Comparison of ENCODE assay signal across 9 cellular contexts in the genomic region with DNA sequence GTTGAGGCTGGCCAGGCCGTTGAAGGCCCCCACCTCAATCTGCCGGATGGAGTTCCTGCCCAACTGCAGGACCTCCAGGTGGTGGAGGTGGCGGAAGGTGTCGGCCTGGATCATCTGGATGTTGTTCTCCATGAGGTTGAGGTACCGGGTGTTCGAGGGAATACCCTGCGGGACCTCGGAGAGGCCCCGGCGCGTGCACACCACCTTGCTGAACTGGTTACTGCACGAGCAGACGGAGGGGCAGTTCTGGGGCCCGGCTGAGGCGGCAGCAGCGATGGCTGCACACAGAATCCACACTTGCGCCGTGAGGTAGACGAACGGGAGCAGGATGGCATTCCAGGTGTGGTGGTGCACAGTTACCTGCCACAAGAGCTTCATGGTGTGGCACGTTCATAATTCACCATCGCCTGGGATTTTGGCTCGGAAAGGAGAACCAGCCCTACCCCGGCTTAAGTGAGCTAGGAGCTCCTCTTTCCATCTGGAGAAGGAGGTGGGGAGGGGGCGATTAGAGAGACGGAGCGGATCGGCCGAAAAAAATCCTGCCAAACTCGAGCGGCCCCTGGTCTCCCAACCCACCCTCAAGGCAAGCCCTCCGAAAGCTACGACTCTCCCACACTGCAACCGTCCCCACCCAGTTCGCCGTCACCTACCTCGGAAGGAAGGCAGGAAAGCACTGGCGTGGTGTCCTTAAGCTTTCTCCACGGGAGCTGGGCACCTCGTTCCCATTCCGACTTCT. TPM values are rescaled to one million over a fixed set of nuclear protein-coding genes. Genes with fewer than 3 reads are reported as not detected.
DNase-seq lines count a peak whose midpoint lies in the region; ATAC-seq and TF ChIP-seq lines count a peak whose summit lies in the region.
"Had no signal": no experiment of that assay in that cellular context is flagged by ENCODE, and none has a peak within 500 bp of the region (broad histone marks: within the 10 kb centered on the region; RNA-seq: fewer than 3 reads in every experiment).

No MANE protein-coding gene starts in this region.

- H3K9me2 ChIP-seq in DOHH2 (replicated peaks; ENCODE audit: control insufficient read depth, low read length), result no peaks in the 10 kb centered on the region

- WGBS in iPS DF 6.9 (ENCODE audit: insufficient coverage, insufficient read length), result no CpG with 5 or more reads among the region's 41 CpGs

- no peak for DNase-seq in activated B cell treated with CpG ODN at 0.5 μM for 24 hours
- no peak for DNase-seq in iPS DF 6.9 (ENCODE audit: low read depth, low spot score)
- peak; percentile 63 for DNase-seq in retina
- no peak for DNase-seq in OCI-M2 (lab: John Stamatoyannopoulos, UW; ENCODE audit: unreplicated experiment)
- no peak for DNase-seq in NCI-H1092 treated with DMSO at 0.1 percent for 48 hours (lab: John Stamatoyannopoulos, UW)
- DNase-seq in RPMI8226, result no peak
- DNase-seq in stimulated activated CD4-positive, alpha-beta T cell treated with anti-CD3 and anti-CD28 coated beads, Interleukin-4, amount 100 ng/mL, for 4 hours, result no peak

- peaks cover 17% of the 10 kb centered on the region for H3K36me3 Mint-ChIP-seq in activated B cell treated with CpG ODN at 0.5 μM for 24 hours (ENCODE audit: low read depth)

- H3K79me2 ChIP-seq in DOHH2 (ENCODE audit: control insufficient read depth, low read length), result peaks cover 4% of the 10 kb centered on the region; the same call in 1 of the 2 replicates

- H4K20me1 ChIP-seq in DOHH2 (ENCODE audit: control insufficient read depth, insufficient read depth, low read depth, low read length), result peaks cover 15% of the 10 kb centered on the region; the same call in 1 of the 2 replicates

- peak overlapping the region; percentile 72 for H3K4me2 ChIP-seq in DOHH2 (ENCODE audit: low read length)

- H3K27ac Mint-ChIP-seq in activated B cell treated with CpG ODN at 0.5 μM for 24 hours, result no peak overlapping the region

- peaks cover 4% of the 10 kb centered on the region; the same call in 1 of the 2 replicates for H3F3A ChIP-seq in DOHH2 (ENCODE audit: control insufficient read depth, insufficient read depth)

- H3K36me3 ChIP-seq in DOHH2 (ENCODE audit: control insufficient read depth, low read length), result peaks cover 10% of the 10 kb centered on the region
- peaks cover 7% of the 10 kb centered on the region for H3K36me3 ChIP-seq in iPS DF 6.9 (ENCODE audit: control insufficient read depth, insufficient read depth, low read length)

- H3K27me3 Mint-ChIP-seq in activated B cell treated with CpG ODN at 0.5 μM for 24 hours, result peaks cover 4% of the 10 kb centered on the region

- peaks cover 33% of the 10 kb centered on the region for H3K4me1 ChIP-seq in DOHH2 (ENCODE audit: control insufficient read depth, low read length)
- H3K4me1 ChIP-seq in iPS DF 6.9 (ENCODE audit: control insufficient read depth, insufficient read depth, low read length), result peaks cover 17% of the 10 kb centered on the region

- H3K27ac ChIP-seq in DOHH2 (ENCODE audit: low read depth, low read length) (no peak overlapping the region), iPS DF 6.9 (ENCODE audit: low read length) (no peak overlapping the region)
- H3K27ac ChIP-seq: epithelial cell of prostate had no signal

- POLR2A ChIA-PET in activated B cell treated with CpG ODN at 0.5 μM for 24 hours (lab: Charles Lee), result interaction anchor here (0.6 kb wide), 1 partner anchor 8 kb away, joined by 5 read pairs; no protein-coding TSS in a partner anchor

- intact Hi-C loops in activated B cell treated with CpG ODN at 0.5 μM for 24 hours (cut with micrococcal nuclease), result loop anchor here (5.0 kb wide), 3 partner anchors 77 to 177 kb away; no protein-coding TSS in a partner anchor

- H3K9me3 ChIP-seq in DOHH2 (ENCODE audit: control insufficient read depth, insufficient read depth, low read length) (no peaks in the 10 kb centered on the region), iPS DF 6.9 (ENCODE audit: control insufficient read depth, insufficient read depth, low read length) (no peaks in the 10 kb centered on the region)

- peaks cover 13% of the 10 kb centered on the region for H3K4me1 Mint-ChIP-seq in activated B cell treated with CpG ODN at 0.5 μM for 24 hours

- CTCF ChIA-PET in activated B cell treated with CpG ODN at 0.5 μM for 24 hours (lab: Charles Lee), result no interaction called here

- no peak for TF ChIP-seq CTCF in DOHH2 (IDR thresholded peaks at IDR 0.05; ENCODE audit: low read depth, low read length, poor library complexity, severe bottlenecking)
- no peak for TF ChIP-seq CTCF in activated B cell treated with CpG ODN at 0.5 μM for 24 hours (IDR thresholded peaks at IDR 0.05)

- H3K4me3 ChIP-seq in DOHH2 (ENCODE audit: low read length) (peak overlapping the region; percentile 68), iPS DF 6.9 (ENCODE audit: low read length) (peak overlapping the region; percentile 63; the same call in 1 of the 2 replicates)

- no peaks in the 10 kb centered on the region for H3K9me3 Mint-ChIP-seq in activated B cell treated with CpG ODN at 0.5 μM for 24 hours

- no peak for ATAC-seq in activated B cell treated with CpG ODN at 0.5 μM for 24 hours (ENCODE audit: low read depth)

- H3K4me3 Mint-ChIP-seq in activated B cell treated with CpG ODN at 0.5 μM for 24 hours, result peak overlapping the region; percentile 66

- H3K27me3 ChIP-seq in DOHH2 (ENCODE audit: control insufficient read depth, low read length) (0 out of 2 replicates have a peak, but pooled peaks cover 3% of the 10 kb centered on the region), iPS DF 6.9 (ENCODE audit: control insufficient read depth, insufficient read depth, low read length) (peaks cover 4% of the 10 kb centered on the region; the same call in 1 of the 2 replicates)

RNA-seq across cellular contexts. Expression of gene LRRC4, which starts 0.8 kb away (rescaled TPM):
- total RNA-seq in activated B cell treated with CpG ODN at 0.5 μM for 24 hours, result 0.07 and 0.16 TPM in 2 replicates
